Comparison of ENCODE assay signal across 19 cellular contexts in genomic region chr7:6246257-6246917, GRCh38. TPM values are rescaled to one million over a fixed set of nuclear protein-coding genes. Genes with fewer than 3 reads are reported as not detected.
A peak's percentile ranks its signal among the peaks of the same experiment; 100 is the strongest.
DNase-seq lines count a peak whose midpoint lies in the region; ATAC-seq and TF ChIP-seq lines count a peak whose summit lies in the region.
"Had no signal": no experiment of that assay in that cellular context is flagged by ENCODE, and none has a peak within 500 bp of the region (broad histone marks: within the 10 kb centered on the region; RNA-seq: fewer than 3 reads in every experiment).

No MANE protein-coding gene starts in this region.

- H3K27ac ChIP-seq in vagina = no peak overlapping the region
- H3K27ac ChIP-seq: prostate gland had no signal

- CTCF ChIA-PET in GM10248 (lab: Yijun Ruan, JAX) = interaction anchor here (1.8 to 2.8 kb wide), 2 partner anchors 10 to 12 kb away, joined by 12 to 17 read pairs; no protein-coding TSS in a partner anchor

- H3K36me3 Mint-ChIP-seq in mesothelial cell of epicardium = peaks cover 5% of the 10 kb centered on the region
- H3K36me3 Mint-ChIP-seq in stimulated activated naive B cell treated with anti-CD40 and anti-IgM and Interleukin-4, amounts not matched to agents 10 μg/mL and 1 μg/mL and 100 μg/mL, for 72 hours = no peaks in the 10 kb centered on the region
- H3K36me3 Mint-ChIP-seq: CD4-positive, alpha-beta memory T cell had no signal

- POLR2A ChIA-PET in GM10248 (lab: Yijun Ruan, JAX) = interaction anchor here (1.1 kb wide), 1 partner anchor 53 kb away, joined by 6 read pairs; no protein-coding TSS in a partner anchor

- H3K4me3 ChIP-seq in MG63 (no peak overlapping the region), vagina (no peak overlapping the region)
- H3K4me3 ChIP-seq: K562, prostate gland had no signal

- H3K9me3 ChIP-seq in MG63 (no peaks in the 10 kb centered on the region), vagina (no peaks in the 10 kb centered on the region)
- H3K9me3 ChIP-seq: prostate gland had no signal

- H3K9me3 Mint-ChIP-seq in mesothelial cell of epicardium = peaks cover 5% of the 10 kb centered on the region
- no peaks in the 10 kb centered on the region for H3K9me3 Mint-ChIP-seq in stimulated activated naive B cell treated with anti-CD40 and anti-IgM and Interleukin-4, amounts not matched to agents 10 μg/mL and 1 μg/mL and 100 μg/mL, for 72 hours
- H3K9me3 Mint-ChIP-seq: CD4-positive, alpha-beta memory T cell; endodermal cell; nephron progenitor cell had no signal

- TF ChIP-seq POLR2A in vagina (IDR thresholded peaks at IDR 0.05) = no peak

- no peaks in the 10 kb centered on the region for H3K27me3 Mint-ChIP-seq in mesothelial cell of epicardium (ENCODE audit: low read depth)
- H3K27me3 Mint-ChIP-seq in stimulated activated naive B cell treated with anti-CD40 and anti-IgM and Interleukin-4, amounts not matched to agents 10 μg/mL and 1 μg/mL and 100 μg/mL, for 72 hours = no peaks in the 10 kb centered on the region
- H3K27me3 Mint-ChIP-seq: CD4-positive, alpha-beta memory T cell had no signal

- TF ChIP-seq CTCF in mesothelial cell of epicardium (IDR thresholded peaks at IDR 0.05; ENCODE audit: unreplicated experiment) = no peak
- TF ChIP-seq CTCF in vagina (IDR thresholded peaks at IDR 0.05) = no peak
- TF ChIP-seq CTCF in GM10248 (IDR thresholded peaks at IDR 0.05; ENCODE audit: control extremely low read depth, extremely low read depth, low read depth, missing control alignments) = no peak
- TF ChIP-seq CTCF in omental fat pad (IDR thresholded peaks at IDR 0.05) = no peak

- intact Hi-C loops in vagina (cut with DNase I) = no loop called here

- H3K4me1 ChIP-seq in vagina = peaks cover 36% of the 10 kb centered on the region
- H3K4me1 ChIP-seq: prostate gland had no signal

- H3K27me3 ChIP-seq in MG63 (no peaks in the 10 kb centered on the region), vagina (no peaks in the 10 kb centered on the region)

- H3K4me1 Mint-ChIP-seq in mesothelial cell of epicardium = peaks cover 59% of the 10 kb centered on the region
- H3K4me1 Mint-ChIP-seq in stimulated activated naive B cell treated with anti-CD40 and anti-IgM and Interleukin-4, amounts not matched to agents 10 μg/mL and 1 μg/mL and 100 μg/mL, for 72 hours = peaks cover 0 to 6% of the 10 kb centered on the region in 2 donors

- H3K36me3 ChIP-seq in MG63 (no peaks in the 10 kb centered on the region), vagina (no peaks in the 10 kb centered on the region)
- H3K36me3 ChIP-seq: prostate gland had no signal

- no peak for ATAC-seq in omental fat pad (ENCODE audit: low FRiP score)
- no peak for ATAC-seq in stimulated activated naive B cell treated with anti-CD40 and anti-IgM and Interleukin-4, amounts not matched to agents 10 μg/mL and 1 μg/mL and 100 μg/mL, for 72 hours (replicated peaks)
- ATAC-seq: K562 had no signal

- no peak overlapping the region for H3K4me3 Mint-ChIP-seq in mesothelial cell of epicardium
- H3K4me3 Mint-ChIP-seq in stimulated activated naive B cell treated with anti-CD40 and anti-IgM and Interleukin-4, amounts not matched to agents 10 μg/mL and 1 μg/mL and 100 μg/mL, for 72 hours = no peak overlapping the region
- H3K4me3 Mint-ChIP-seq: CD4-positive, alpha-beta memory T cell; endodermal cell; nephron progenitor cell had no signal

- H3K27ac Mint-ChIP-seq in mesothelial cell of epicardium = peak overlapping the region; percentile 91
- no peak overlapping the region for H3K27ac Mint-ChIP-seq in stimulated activated naive B cell treated with anti-CD40 and anti-IgM and Interleukin-4, amounts not matched to agents 10 μg/mL and 1 μg/mL and 100 μg/mL, for 72 hours
- H3K27ac Mint-ChIP-seq: CD4-positive, alpha-beta memory T cell; endodermal cell had no signal

- DNase-seq in AG20443 (ENCODE audit: low spot score) = peak; percentile 27
- DNase-seq in MG63 = peak; percentile 26
- peak; percentile 75 for DNase-seq in dedifferentiated amniotic fluid mesenchymal stem cell (ENCODE audit: extremely low spot score)
- no peak for DNase-seq in mesothelial cell of epicardium (ENCODE audit: low spot score in 2 of 2, unreplicated experiment in 2 of 2)
- DNase-seq in vagina (ENCODE audit: extremely low spot score in 2 of 2) = no peak
- no peak for DNase-seq in GM10248 (ENCODE audit: extremely low spot score)
- DNase-seq in omental fat pad (ENCODE audit: low spot score) = no peak
- no peak for DNase-seq in stimulated activated naive B cell treated with anti-CD40 and anti-IgM and Interleukin-4, amounts not matched to agents 10 μg/mL and 1 μg/mL and 100 μg/mL, for 72 hours
- DNase-seq: activated CD4-positive, alpha-beta T cell treated with anti-CD3 and anti-CD28 coated beads for 48 hours; activated effector memory CD4-positive, alpha-beta T cell treated with Interleukin-2 at 50 U/mL for 16 hours; caudate nucleus; CD4-positive, alpha-beta memory T cell; endodermal cell; NCI-H1092; NCI-H526; nephron progenitor cell; stimulated activated CD4-positive, alpha-beta T cell treated with anti-CD3 and anti-CD28 coated beads, Interleukin-4, amount 100 ng/mL, for 4 hours had no signal

RNA-seq across cellular contexts. Expression of gene CYTH3, which starts 26.0 kb away (rescaled TPM):
- 35.3 and 40.5 TPM in 2 replicates for total RNA-seq in MG63 (2014; rRNA removed; shearing (Covaris generic); ENCODE audit: low replicate concordance)
- total RNA-seq in mesothelial cell of epicardium = 28.3 to 29.9 TPM (median 29.2 TPM) in 3 replicates
- 29.5 TPM for total RNA-seq in vagina
- total RNA-seq in omental fat pad = 10 to 100 TPM; 34.2 to 87.0 (median 60.2) TPM

Comparison
In these comparisons a context has a peak if more than half of its experiments do, and no peak if none do; other contexts are left out.
1. DNase-seq: peak in AG20443 (single experiment), MG63 (single experiment) and dedifferentiated amniotic fluid mesenchymal stem cell (single experiment); none in mesothelial cell of epicardium (0 of 2), vagina (0 of 2), GM10248 (single experiment), omental fat pad (single experiment) and stimulated activated naive B cell treated with anti-CD40 and anti-IgM and Interleukin-4, amounts not matched to agents 10 μg/mL and 1 μg/mL and 100 μg/mL, for 72 hours (single experiment).